In the genomic region with DNA sequence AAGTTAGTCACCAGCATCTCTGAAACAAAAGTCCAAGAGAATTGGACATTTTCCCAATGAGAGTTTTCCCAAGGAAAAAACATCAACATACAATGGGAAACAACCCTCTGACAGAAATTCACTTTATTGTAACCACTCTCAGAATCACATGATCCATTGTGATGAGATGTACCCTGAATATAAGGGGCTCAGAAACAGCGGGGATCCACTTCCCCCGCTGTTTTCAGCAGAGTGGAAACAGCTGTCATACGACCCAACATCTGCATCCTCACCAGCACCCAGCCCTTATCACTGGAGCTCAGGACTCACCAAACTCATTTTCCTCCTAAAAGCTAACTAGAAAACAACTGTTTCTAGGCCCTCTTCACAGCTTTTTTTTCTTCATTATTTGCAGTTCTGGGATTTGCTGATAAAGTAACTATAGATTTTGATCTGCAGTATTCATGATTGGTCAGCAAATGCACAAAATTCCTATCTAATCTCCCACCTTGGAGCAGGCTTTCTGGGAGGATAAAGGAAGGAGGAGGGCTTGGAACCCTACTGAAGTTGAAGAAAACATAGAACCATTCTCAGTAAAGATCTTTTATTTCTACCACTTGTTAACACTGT, we compare ENCODE assay signal across 1 cellular context.
TF ChIP-seq lines count a peak whose summit lies in the region.

No MANE protein-coding gene starts in this region.

TF ChIP-seq in K562, 482 proteins besides CTCF, POLR2A, EP300 and RAD21 (continued from another document and continues in another):
- TF ChIP-seq, protein P1, sequence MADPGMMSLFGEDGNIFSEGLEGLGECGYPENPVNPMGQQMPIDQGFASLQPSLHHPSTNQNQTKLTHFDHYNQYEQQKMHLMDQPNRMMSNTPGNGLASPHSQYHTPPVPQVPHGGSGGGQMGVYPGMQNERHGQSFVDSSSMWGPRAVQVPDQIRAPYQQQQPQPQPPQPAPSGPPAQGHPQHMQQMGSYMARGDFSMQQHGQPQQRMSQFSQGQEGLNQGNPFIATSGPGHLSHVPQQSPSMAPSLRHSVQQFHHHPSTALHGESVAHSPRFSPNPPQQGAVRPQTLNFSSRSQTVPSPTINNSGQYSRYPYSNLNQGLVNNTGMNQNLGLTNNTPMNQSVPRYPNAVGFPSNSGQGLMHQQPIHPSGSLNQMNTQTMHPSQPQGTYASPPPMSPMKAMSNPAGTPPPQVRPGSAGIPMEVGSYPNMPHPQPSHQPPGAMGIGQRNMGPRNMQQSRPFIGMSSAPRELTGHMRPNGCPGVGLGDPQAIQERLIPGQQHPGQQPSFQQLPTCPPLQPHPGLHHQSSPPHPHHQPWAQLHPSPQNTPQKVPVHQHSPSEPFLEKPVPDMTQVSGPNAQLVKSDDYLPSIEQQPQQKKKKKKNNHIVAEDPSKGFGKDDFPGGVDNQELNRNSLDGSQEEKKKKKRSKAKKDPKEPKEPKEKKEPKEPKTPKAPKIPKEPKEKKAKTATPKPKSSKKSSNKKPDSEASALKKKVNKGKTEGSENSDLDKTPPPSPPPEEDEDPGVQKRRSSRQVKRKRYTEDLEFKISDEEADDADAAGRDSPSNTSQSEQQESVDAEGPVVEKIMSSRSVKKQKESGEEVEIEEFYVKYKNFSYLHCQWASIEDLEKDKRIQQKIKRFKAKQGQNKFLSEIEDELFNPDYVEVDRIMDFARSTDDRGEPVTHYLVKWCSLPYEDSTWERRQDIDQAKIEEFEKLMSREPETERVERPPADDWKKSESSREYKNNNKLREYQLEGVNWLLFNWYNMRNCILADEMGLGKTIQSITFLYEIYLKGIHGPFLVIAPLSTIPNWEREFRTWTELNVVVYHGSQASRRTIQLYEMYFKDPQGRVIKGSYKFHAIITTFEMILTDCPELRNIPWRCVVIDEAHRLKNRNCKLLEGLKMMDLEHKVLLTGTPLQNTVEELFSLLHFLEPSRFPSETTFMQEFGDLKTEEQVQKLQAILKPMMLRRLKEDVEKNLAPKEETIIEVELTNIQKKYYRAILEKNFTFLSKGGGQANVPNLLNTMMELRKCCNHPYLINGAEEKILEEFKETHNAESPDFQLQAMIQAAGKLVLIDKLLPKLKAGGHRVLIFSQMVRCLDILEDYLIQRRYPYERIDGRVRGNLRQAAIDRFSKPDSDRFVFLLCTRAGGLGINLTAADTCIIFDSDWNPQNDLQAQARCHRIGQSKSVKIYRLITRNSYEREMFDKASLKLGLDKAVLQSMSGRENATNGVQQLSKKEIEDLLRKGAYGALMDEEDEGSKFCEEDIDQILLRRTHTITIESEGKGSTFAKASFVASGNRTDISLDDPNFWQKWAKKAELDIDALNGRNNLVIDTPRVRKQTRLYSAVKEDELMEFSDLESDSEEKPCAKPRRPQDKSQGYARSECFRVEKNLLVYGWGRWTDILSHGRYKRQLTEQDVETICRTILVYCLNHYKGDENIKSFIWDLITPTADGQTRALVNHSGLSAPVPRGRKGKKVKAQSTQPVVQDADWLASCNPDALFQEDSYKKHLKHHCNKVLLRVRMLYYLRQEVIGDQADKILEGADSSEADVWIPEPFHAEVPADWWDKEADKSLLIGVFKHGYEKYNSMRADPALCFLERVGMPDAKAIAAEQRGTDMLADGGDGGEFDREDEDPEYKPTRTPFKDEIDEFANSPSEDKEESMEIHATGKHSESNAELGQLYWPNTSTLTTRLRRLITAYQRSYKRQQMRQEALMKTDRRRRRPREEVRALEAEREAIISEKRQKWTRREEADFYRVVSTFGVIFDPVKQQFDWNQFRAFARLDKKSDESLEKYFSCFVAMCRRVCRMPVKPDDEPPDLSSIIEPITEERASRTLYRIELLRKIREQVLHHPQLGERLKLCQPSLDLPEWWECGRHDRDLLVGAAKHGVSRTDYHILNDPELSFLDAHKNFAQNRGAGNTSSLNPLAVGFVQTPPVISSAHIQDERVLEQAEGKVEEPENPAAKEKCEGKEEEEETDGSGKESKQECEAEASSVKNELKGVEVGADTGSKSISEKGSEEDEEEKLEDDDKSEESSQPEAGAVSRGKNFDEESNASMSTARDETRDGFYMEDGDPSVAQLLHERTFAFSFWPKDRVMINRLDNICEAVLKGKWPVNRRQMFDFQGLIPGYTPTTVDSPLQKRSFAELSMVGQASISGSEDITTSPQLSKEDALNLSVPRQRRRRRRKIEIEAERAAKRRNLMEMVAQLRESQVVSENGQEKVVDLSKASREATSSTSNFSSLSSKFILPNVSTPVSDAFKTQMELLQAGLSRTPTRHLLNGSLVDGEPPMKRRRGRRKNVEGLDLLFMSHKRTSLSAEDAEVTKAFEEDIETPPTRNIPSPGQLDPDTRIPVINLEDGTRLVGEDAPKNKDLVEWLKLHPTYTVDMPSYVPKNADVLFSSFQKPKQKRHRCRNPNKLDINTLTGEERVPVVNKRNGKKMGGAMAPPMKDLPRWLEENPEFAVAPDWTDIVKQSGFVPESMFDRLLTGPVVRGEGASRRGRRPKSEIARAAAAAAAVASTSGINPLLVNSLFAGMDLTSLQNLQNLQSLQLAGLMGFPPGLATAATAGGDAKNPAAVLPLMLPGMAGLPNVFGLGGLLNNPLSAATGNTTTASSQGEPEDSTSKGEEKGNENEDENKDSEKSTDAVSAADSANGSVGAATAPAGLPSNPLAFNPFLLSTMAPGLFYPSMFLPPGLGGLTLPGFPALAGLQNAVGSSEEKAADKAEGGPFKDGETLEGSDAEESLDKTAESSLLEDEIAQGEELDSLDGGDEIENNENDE (IDR thresholded peaks at IDR 0.05; ENCODE audit: low read depth, low read length), result peak; percentile 31
- TF ChIP-seq, protein P2, sequence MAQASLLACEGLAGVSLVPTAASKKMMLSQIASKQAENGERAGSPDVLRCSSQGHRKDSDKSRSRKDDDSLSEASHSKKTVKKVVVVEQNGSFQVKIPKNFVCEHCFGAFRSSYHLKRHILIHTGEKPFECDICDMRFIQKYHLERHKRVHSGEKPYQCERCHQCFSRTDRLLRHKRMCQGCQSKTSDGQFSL (CRISPR knock-in tag; IDR thresholded peaks at IDR 0.05), result no peak
- TF ChIP-seq, protein P2 (tag; IDR thresholded peaks at IDR 0.05), result no peak
- TF ChIP-seq FIP1L1 (IDR thresholded peaks at IDR 0.05; ENCODE audit: low read depth, low read length, poor library complexity, severe bottlenecking) (no peak), TBP (optimal IDR thresholded peaks at IDR 0.05; ENCODE audit: low read depth, low read length) (no peak), UBTF (IDR thresholded peaks at IDR 0.05; ENCODE audit: borderline replicate concordance in 1 of 2, low read depth in 2 of 2, low read length in 2 of 2) (no peak), STAG1 (CRISPR knock-in tag; IDR thresholded peaks at IDR 0.05; ENCODE audit: borderline replicate concordance) (no peak), ZNF3 (CRISPR knock-in tag; IDR thresholded peaks at IDR 0.05) (no peak), ETV6 (IDR thresholded peaks at IDR 0.05; ENCODE audit: borderline replicate concordance in 1 of 2, low read depth in 2 of 2, low read length in 1 of 2) (peak in 1 of 2 experiments; percentile 36; a peak in 1 of 4 replicates), ETV6 (CRISPR knock-in tag; IDR thresholded peaks at IDR 0.05; ENCODE audit: borderline replicate concordance) (no peak), ZNF12 (CRISPR knock-in tag; IDR thresholded peaks at IDR 0.05) (no peak), DLX4 (CRISPR knock-in tag; IDR thresholded peaks at IDR 0.05) (no peak), ZNF830 (CRISPR knock-in tag; IDR thresholded peaks at IDR 0.05) (no peak), ZMIZ1 (IDR thresholded peaks at IDR 0.05; ENCODE audit: low read depth in 2 of 2, low read length in 2 of 2) (peak in 1 of 2 experiments; percentile 89; a peak in 2 of 4 replicates), CCNT2 (IDR thresholded peaks at IDR 0.05; ENCODE audit: borderline replicate concordance, extremely low read depth, insufficient read length, low read depth, low read length) (peak; percentile 96), ZNF41 (CRISPR knock-in tag; conservative IDR thresholded peaks at IDR 0.05) (no peak), HEY1 (CRISPR knock-in tag; IDR thresholded peaks at IDR 0.05; ENCODE audit: borderline replicate concordance) (peak; percentile 83; the same call in 1 of the 2 replicates), ZFP91 (CRISPR knock-in tag; IDR thresholded peaks at IDR 0.05) (no peak), SIN3B (IDR thresholded peaks at IDR 0.05; ENCODE audit: low read depth) (no peak), FOXA1 (IDR thresholded peaks at IDR 0.05; ENCODE audit: borderline replicate concordance) (peak; percentile 79), GATAD2A (IDR thresholded peaks at IDR 0.05) (0 out of 2 replicates have a peak, but pooled peaks have one; percentile 68), RBBP5 (IDR thresholded peaks at IDR 0.05; ENCODE audit: borderline replicate concordance, insufficient read depth, low read length, poor library complexity, severe bottlenecking) (no peak), ESRRB (CRISPR knock-in tag; IDR thresholded peaks at IDR 0.05; ENCODE audit: borderline replicate concordance) (no peak), HDAC1 (IDR thresholded peaks at IDR 0.05) (peak; percentile 82 to 97; a peak in 3 of 4 replicates), PTRF (tag; IDR thresholded peaks at IDR 0.05) (no peak), ZNF274 (IDR thresholded peaks at IDR 0.05; ENCODE audit: borderline replicate concordance, low read depth, low read length) (peak; percentile 70; the same call in 1 of the 2 replicates), SPI1 (IDR thresholded peaks at IDR 0.05; ENCODE audit: borderline replicate concordance, low read depth, low read length) (peak; percentile 52; the same call in 1 of the 2 replicates), ZNF507 (tag; conservative IDR thresholded peaks at IDR 0.05) (no peak), SETDB1 (IDR thresholded peaks at IDR 0.05; ENCODE audit: low read length) (no peak), DNMT1 (IDR thresholded peaks at IDR 0.05) (no peak), PURB (CRISPR knock-in tag; IDR thresholded peaks at IDR 0.05; ENCODE audit: low read depth) (no peak), ZNF561 (CRISPR knock-in tag; conservative IDR thresholded peaks at IDR 0.05) (no peak), HMG20B (CRISPR knock-in tag; IDR thresholded peaks at IDR 0.05) (no peak)
- TF ChIP-seq, protein P3, sequence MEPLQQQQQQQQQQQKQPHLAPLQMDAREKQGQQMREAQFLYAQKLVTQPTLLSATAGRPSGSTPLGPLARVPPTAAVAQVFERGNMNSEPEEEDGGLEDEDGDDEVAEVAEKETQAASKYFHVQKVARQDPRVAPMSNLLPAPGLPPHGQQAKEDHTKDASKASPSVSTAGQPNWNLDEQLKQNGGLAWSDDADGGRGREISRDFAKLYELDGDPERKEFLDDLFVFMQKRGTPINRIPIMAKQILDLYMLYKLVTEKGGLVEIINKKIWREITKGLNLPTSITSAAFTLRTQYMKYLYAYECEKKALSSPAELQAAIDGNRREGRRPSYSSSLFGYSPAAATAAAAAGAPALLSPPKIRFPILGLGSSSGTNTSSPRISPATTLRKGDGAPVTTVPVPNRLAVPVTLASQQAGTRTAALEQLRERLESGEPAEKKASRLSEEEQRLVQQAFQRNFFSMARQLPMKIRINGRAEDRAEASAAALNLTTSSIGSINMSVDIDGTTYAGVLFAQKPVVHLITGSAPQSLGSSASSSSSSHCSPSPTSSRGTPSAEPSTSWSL (CRISPR knock-in tag; IDR thresholded peaks at IDR 0.05; ENCODE audit: borderline replicate concordance), result no peak
